ENCODE assay signal across 8 cellular contexts in genomic region chr2:101003278-101003775, GRCh38. TPM values are rescaled to one million over a fixed set of nuclear protein-coding genes. Genes with fewer than 3 reads are reported as not detected.
DNase-seq lines count a peak whose midpoint lies in the region; ATAC-seq and TF ChIP-seq lines count a peak whose summit lies in the region.

No MANE protein-coding gene starts in this region.

- H3K36me3 Mint-ChIP-seq in type B pancreatic cell = peaks cover 51% of the 10 kb centered on the region

- peak overlapping the region; percentile 92 for H3K27ac ChIP-seq in cardiac muscle cell
- H3K27ac ChIP-seq in liver (ENCODE audit: low read depth in 1 of 2, low read length in 2 of 2) = peak overlapping the region in 1 of 2 donors; percentile 83

- ATAC-seq in left ventricle myocardium superior (no peak), GM18517 (IDR thresholded peaks at IDR 0.05; ENCODE audit: unreplicated experiment) (no peak), HG03175 (IDR thresholded peaks at IDR 0.05; ENCODE audit: unreplicated experiment) (no peak)

- peak overlapping the region; percentile 90 to 98 for H3K9ac ChIP-seq in liver (ENCODE audit: low read depth in 1 of 2, low read length in 2 of 2)

- H3K27me3 Mint-ChIP-seq in type B pancreatic cell = no peaks in the 10 kb centered on the region

- peak overlapping the region; percentile 96 for H3K4me3 Mint-ChIP-seq in type B pancreatic cell

- H3K4me1 ChIP-seq in cardiac muscle cell (ENCODE audit: low read depth) = peaks cover 4% of the 10 kb centered on the region
- H3K4me1 ChIP-seq in liver (ENCODE audit: control insufficient read depth in 4 of 4, insufficient read depth in 4 of 4, low read length in 3 of 4) = peaks cover 0 to 25% (median 8%) of the 10 kb centered on the region in 4 donors

- H3K27me3 ChIP-seq in cardiac muscle cell = no peaks in the 10 kb centered on the region
- H3K27me3 ChIP-seq in liver (ENCODE audit: control insufficient read depth in 4 of 4, insufficient read depth in 4 of 4, low read length in 3 of 4) = no peaks in the 10 kb centered on the region

- TF ChIP-seq RAD21 in liver (IDR thresholded peaks at IDR 0.05) = no peak

- TF ChIP-seq CTCF in cardiac muscle cell (IDR thresholded peaks at IDR 0.05; ENCODE audit: low read depth, low read length) (no peak), liver (IDR thresholded peaks at IDR 0.05; ENCODE audit: low read depth, low read length, missing input control) (no peak), type B pancreatic cell (conservative IDR thresholded peaks at IDR 0.05) (no peak)

- H3K36me3 ChIP-seq in cardiac muscle cell (peaks cover 40% of the 10 kb centered on the region), liver (ENCODE audit: control insufficient read depth in 4 of 4, insufficient read depth in 3 of 4, low read depth in 1 of 4, low read length in 3 of 4) (peaks cover 8 to 47% (median 43%) of the 10 kb centered on the region in 4 donors)

- peak overlapping the region; percentile 89 for H3K27ac Mint-ChIP-seq in type B pancreatic cell

- DNase-seq in cardiac muscle cell (ENCODE audit: low read depth in 1 of 2, low spot score in 1 of 2) = peak in 1 of 2 donors; percentile 17
- DNase-seq in left ventricle myocardium superior = no peak
- peak; percentile 39 for DNase-seq in astrocyte of the hippocampus (ENCODE audit: low read depth, low spot score)
- DNase-seq in type B pancreatic cell (ENCODE audit: extremely low spot score, unreplicated experiment) = no peak
- no peak for DNase-seq in NCI-H774 (lab: John Stamatoyannopoulos, UW)

- 43% methylated on average over 12 of the region's 12 CpGs for WGBS in liver

- no peaks in the 10 kb centered on the region for H3K9me3 ChIP-seq in cardiac muscle cell (ENCODE audit: low read depth)
- no peaks in the 10 kb centered on the region for H3K9me3 ChIP-seq in liver (ENCODE audit: control insufficient read depth in 4 of 4, low read length in 3 of 4)

- peaks cover 7% of the 10 kb centered on the region for H3K9me3 Mint-ChIP-seq in type B pancreatic cell

- peak overlapping the region; percentile 90 for H3K4me3 ChIP-seq in cardiac muscle cell
- peak overlapping the region; percentile 62 to 95 (median 78) for H3K4me3 ChIP-seq in liver (ENCODE audit: low read depth in 1 of 3, low read length in 3 of 3)

- intact Hi-C loops in left ventricle myocardium superior (cut with micrococcal nuclease) = no loop called here

- H3K4me1 Mint-ChIP-seq in type B pancreatic cell (ENCODE audit: unreplicated experiment) = peaks cover 34% of the 10 kb centered on the region

TF ChIP-seq in liver, 16 proteins besides CTCF, POLR2A, EP300 and RAD21:
- no peak for TF ChIP-seq HNF4A (conservative IDR thresholded peaks at IDR 0.05)
- no peak for TF ChIP-seq RXRA (IDR thresholded peaks at IDR 0.05)
- TF ChIP-seq YY1 (IDR thresholded peaks at IDR 0.05) = no peak
- TF ChIP-seq GABPA (IDR thresholded peaks at IDR 0.05 in 1 of 2, conservative IDR thresholded peaks at IDR 0.05 in 1 of 2) = no peak
- no peak for TF ChIP-seq FOXA1 (IDR thresholded peaks at IDR 0.05)
- TF ChIP-seq JUND (IDR thresholded peaks at IDR 0.05) = no peak
- no peak for TF ChIP-seq FOXA2 (IDR thresholded peaks at IDR 0.05)
- TF ChIP-seq REST (IDR thresholded peaks at IDR 0.05) = no peak
- TF ChIP-seq ATF3 (IDR thresholded peaks at IDR 0.05) = no peak
- TF ChIP-seq NR2F2 (IDR thresholded peaks at IDR 0.05) = no peak
- no peak for TF ChIP-seq TAF1 (conservative IDR thresholded peaks at IDR 0.05)
- TF ChIP-seq EGR1 (IDR thresholded peaks at IDR 0.05; ENCODE audit: low read depth in 2 of 2) = no peak
- TF ChIP-seq SP1 (IDR thresholded peaks at IDR 0.05) = no peak
- no peak for TF ChIP-seq ZBTB33 (IDR thresholded peaks at IDR 0.05)
- no peak for TF ChIP-seq HNF4G (IDR thresholded peaks at IDR 0.05)
- TF ChIP-seq MAX (IDR thresholded peaks at IDR 0.05) = no peak

RNA-seq across cellular contexts. Expression of gene RPL31, which starts 1.2 kb away (rescaled TPM):
- total RNA-seq in cardiac muscle cell (458 and 1,156 TPM in 2 replicates), left ventricle myocardium superior (703 TPM), liver (100 to 1,000 TPM; 220 to 584 TPM), type B pancreatic cell (ENCODE audit: low replicate concordance) (1,718 and 2,012 TPM in 2 replicates)
- polyA plus RNA-seq in cardiac muscle cell (1,385 and 1,508 TPM in 2 replicates), liver (1,000 to 10,000 TPM in 1 of 2 donors, 100 to 1,000 TPM in 1; 578 to 1,995 TPM)
